Comparison of ENCODE assay signal across 9 cellular contexts in the genomic region with DNA sequence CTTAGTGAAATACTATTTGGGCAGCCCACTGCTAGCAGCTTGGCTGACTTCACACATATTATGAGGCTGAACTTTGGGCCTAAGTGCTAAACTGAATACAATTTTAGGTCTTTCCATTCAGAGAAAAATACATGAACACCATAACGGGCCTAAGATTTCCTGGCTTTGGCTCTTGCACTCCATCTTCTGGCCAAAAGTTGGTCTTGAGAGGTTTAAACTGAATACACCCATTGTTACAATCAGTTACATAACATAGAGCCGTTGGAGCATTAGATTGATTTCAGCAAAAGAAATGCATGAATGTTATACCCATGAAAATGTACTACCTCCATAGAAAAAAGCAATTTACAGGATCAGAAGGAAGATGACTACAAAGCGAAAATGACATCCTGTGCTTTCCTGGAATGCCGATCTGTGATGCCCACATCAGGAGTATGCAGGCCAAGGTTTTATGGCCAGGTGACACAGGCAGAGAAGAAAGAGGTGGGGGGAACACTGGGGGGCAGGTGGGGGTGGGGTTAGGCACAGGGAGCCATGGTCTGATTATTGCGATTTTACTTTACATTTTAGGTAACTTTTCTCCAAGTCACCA. TPM values are rescaled to one million over a fixed set of nuclear protein-coding genes. Genes with fewer than 3 reads are reported as not detected.
DNase-seq lines count a peak whose midpoint lies in the region; ATAC-seq and TF ChIP-seq lines count a peak whose summit lies in the region.
"Had no signal": no experiment of that assay in that cellular context is flagged by ENCODE, and none has a peak within 500 bp of the region (broad histone marks: within the 10 kb centered on the region; RNA-seq: fewer than 3 reads in every experiment).

No MANE protein-coding gene starts in this region.

- H2AFZ ChIP-seq in SK-N-SH (ENCODE audit: low read depth), result no peak overlapping the region

- no peak for TF ChIP-seq POLR2A in right lobe of liver (IDR thresholded peaks at IDR 0.05)

- H3K4me2 ChIP-seq in SK-N-SH, result no peak overlapping the region

- H3K9ac ChIP-seq in SK-N-SH, result no peak overlapping the region
- H3K9ac ChIP-seq in colonic mucosa (ENCODE audit: low read depth in 2 of 2, low read length in 2 of 2), result no peak overlapping the region

- TF ChIP-seq CTCF in SK-N-SH (IDR thresholded peaks at IDR 0.05), result peak; percentile 62
- TF ChIP-seq CTCF in colonic mucosa (IDR thresholded peaks at IDR 0.05), result peak; percentile 57
- peak; percentile 33 to 62 (median 48) for TF ChIP-seq CTCF in right lobe of liver (IDR thresholded peaks at IDR 0.05)

- CTCF ChIA-PET in SK-N-SH (lab: Yijun Ruan, JAX), result interaction anchor here (0.6 to 3.2 kb wide), 20 partner anchors 8 to 518 kb away, joined by 3 to 41 read pairs (median 3); a partner anchor contains a TSS

- TF ChIP-seq RAD21 in SK-N-SH (IDR thresholded peaks at IDR 0.05; ENCODE audit: low read length), result peak; percentile 90

- no peaks in the 10 kb centered on the region for H3F3A ChIP-seq in SK-N-SH (replicated peaks; ENCODE audit: insufficient read depth)

- no peaks in the 10 kb centered on the region for H4K20me1 ChIP-seq in SK-N-SH (ENCODE audit: insufficient read depth)

- H3K4me3 ChIP-seq in MG63 (no peak overlapping the region), SK-N-SH (ENCODE audit: low read depth in 2 of 2, low read length in 1 of 2) (no peak overlapping the region; a peak in 1 of 4 replicates), colonic mucosa (no peak overlapping the region), right lobe of liver (no peak overlapping the region)

- DNase-seq in NCI-H510A treated with DMSO at 0.1 percent for 48 hours (lab: John Stamatoyannopoulos, UW), result peak; percentile 62
- DNase-seq in NCI-H510A (lab: John Stamatoyannopoulos, UW), result no peak
- peak; percentile 33 for DNase-seq in MG63
- peak; percentile 47 for DNase-seq in SK-N-SH
- peak; percentile 26 for DNase-seq in colonic mucosa
- DNase-seq in right lobe of liver, result no peak

- H3K9me3 ChIP-seq in MG63 (no peaks in the 10 kb centered on the region), SK-N-SH (no peaks in the 10 kb centered on the region), colonic mucosa (no peaks in the 10 kb centered on the region), right lobe of liver (no peaks in the 10 kb centered on the region)

- ATAC-seq in right lobe of liver, result peak; percentile 29 to 67 (median 52)
- ATAC-seq in GM18867 (IDR thresholded peaks at IDR 0.05; ENCODE audit: unreplicated experiment), result no peak
- ATAC-seq in HG03135 (IDR thresholded peaks at IDR 0.05; ENCODE audit: unreplicated experiment), result no peak
- ATAC-seq: activated naive CD4-positive, alpha-beta T cell treated with anti-CD3 and anti-CD28 coated beads, Interleukin-2, amount 50 U/mL, for 72 hours had no signal

- H3K4me1 ChIP-seq in SK-N-SH (ENCODE audit: control insufficient read depth in 1 of 2, insufficient read depth in 2 of 2, low read depth in 1 of 2, low read length in 1 of 2), result no peaks in the 10 kb centered on the region
- H3K4me1 ChIP-seq in colonic mucosa, result no peaks in the 10 kb centered on the region
- H3K4me1 ChIP-seq in right lobe of liver, result no peaks in the 10 kb centered on the region

- no peaks in the 10 kb centered on the region for H3K27me3 ChIP-seq in MG63
- no peaks in the 10 kb centered on the region for H3K27me3 ChIP-seq in SK-N-SH (ENCODE audit: insufficient read depth)
- H3K27me3 ChIP-seq in colonic mucosa, result no peaks in the 10 kb centered on the region
- no peaks in the 10 kb centered on the region for H3K27me3 ChIP-seq in right lobe of liver

- no peak for TF ChIP-seq EP300 in SK-N-SH (IDR thresholded peaks at IDR 0.05; ENCODE audit: borderline replicate concordance in 1 of 2, low read depth in 1 of 2, low read length in 1 of 2)

- no peaks in the 10 kb centered on the region for H3K9me2 ChIP-seq in SK-N-SH

- intact Hi-C loops in colonic mucosa (cut with DNase I) (loop anchor here (2.0 kb wide), 1 partner anchor 488 kb away; no protein-coding TSS in a partner anchor), right lobe of liver (cut with DNase I) (no loop called here)

- H3K27ac ChIP-seq in SK-N-SH (ENCODE audit: low read depth in 2 of 2, low read length in 1 of 2) (no peak overlapping the region), colonic mucosa (no peak overlapping the region), right lobe of liver (no peak overlapping the region)

- H3K79me2 ChIP-seq in SK-N-SH (ENCODE audit: insufficient read depth), result no peaks in the 10 kb centered on the region

- WGBS in SK-N-SH (ENCODE audit: low lambda C conversion rate), result 50% methylated on average over 5 of the region's 5 CpGs
- 51% methylated on average over 5 of the region's 5 CpGs for WGBS in right lobe of liver (ENCODE audit: insufficient coverage, low coverage, low lambda C conversion rate, missing lambda C conversion rate)

- POLR2A ChIA-PET in SK-N-SH (lab: Yijun Ruan, JAX), result no interaction called here

- no peaks in the 10 kb centered on the region for H3K36me3 ChIP-seq in MG63
- H3K36me3 ChIP-seq in SK-N-SH (replicated peaks in 1 of 2; ENCODE audit: control insufficient read depth in 1 of 2, insufficient read depth in 2 of 2, low read length in 1 of 2), result no peaks in the 10 kb centered on the region
- H3K36me3 ChIP-seq in colonic mucosa, result no peaks in the 10 kb centered on the region
- no peaks in the 10 kb centered on the region for H3K36me3 ChIP-seq in right lobe of liver

TF ChIP-seq in SK-N-SH, 30 proteins besides CTCF, POLR2A, EP300 and RAD21:
- TF ChIP-seq SMC3 (IDR thresholded peaks at IDR 0.05; ENCODE audit: low read depth, low read length) (peak; percentile 77), TEAD4 (IDR thresholded peaks at IDR 0.05; ENCODE audit: borderline replicate concordance, insufficient read depth) (no peak)

RNA-seq across cellular contexts. Expression of a gene that starts 11.1 kb away (rescaled TPM):
- total RNA-seq in MG63 (2014; rRNA removed; shearing (Covaris generic); ENCODE audit: low replicate concordance), result 0.13 TPM in 1 of 2 replicates, not detected in the other
- not detected in 2 replicates for polyA plus RNA-seq in SK-N-SH (2012; rRNA removed)
- polyA plus RNA-seq in SK-N-SH (2012; cell fraction: cytosol; rRNA removed), result not detected in 2 replicates
- polyA plus RNA-seq in SK-N-SH (2012; cell fraction: nucleus; rRNA removed), result not detected in 2 replicates
- total RNA-seq in colonic mucosa (under 1 TPM; 0.20 to 0.24 TPM), right lobe of liver (under 1 TPM in 2 of 6 experiments, not detected in 4; 0.07 to 0.12 TPM)

Comparison
In these comparisons a context has a peak if more than half of its experiments do, and no peak if none do; other contexts are left out.
1. DNase-seq: peak in NCI-H510A treated with DMSO at 0.1 percent for 48 hours (single experiment), MG63 (single experiment), SK-N-SH (single experiment) and colonic mucosa (single experiment); none in NCI-H510A (single experiment) and right lobe of liver (0 of 3).
2. ATAC-seq: peak in right lobe of liver (4 of 4); none in GM18867 (single experiment) and HG03135 (single experiment).
3. Peak in every context shown above with its lines, with median percentiles within 50 percentile points of each other: CTCF ChIP-seq.